ENCODE assay signal across 9 cellular contexts in genomic region chr11:96061730-96062524, GRCh38.
DNase-seq lines count a peak whose midpoint lies in the region; ATAC-seq lines count a peak whose summit lies in the region.
"Had no signal": no experiment of that assay in that cellular context is flagged by ENCODE, and none has a peak within 500 bp of the region (broad histone marks: within the 10 kb centered on the region; RNA-seq: fewer than 3 reads in every experiment).

No MANE protein-coding gene starts in this region.

- no peaks in the 10 kb centered on the region for H3K27me3 ChIP-seq in effector memory CD4-positive, alpha-beta T cell (replicated peaks; ENCODE audit: control insufficient read depth, insufficient read depth, low read length, poor library complexity, severe bottlenecking)
- H3K27me3 ChIP-seq: tibial artery had no signal

- ATAC-seq in GM21737 (IDR thresholded peaks at IDR 0.05; ENCODE audit: unreplicated experiment) (peak; percentile 79), GM19023 (IDR thresholded peaks at IDR 0.05; ENCODE audit: unreplicated experiment) (no peak)

- H3K27ac ChIP-seq in effector memory CD4-positive, alpha-beta T cell (ENCODE audit: insufficient read depth, low read length, poor library complexity, severe bottlenecking), result no peak overlapping the region
- H3K27ac ChIP-seq: tibial artery had no signal

- no peak overlapping the region for H3K4me3 ChIP-seq in effector memory CD4-positive, alpha-beta T cell (ENCODE audit: insufficient read depth, low read depth, low read length, poor library complexity, severe bottlenecking)
- H3K4me3 ChIP-seq: tibial artery had no signal

- H3K36me3 ChIP-seq in effector memory CD4-positive, alpha-beta T cell (ENCODE audit: control insufficient read depth, insufficient read depth, low read length), result no peaks in the 10 kb centered on the region
- H3K36me3 ChIP-seq: tibial artery had no signal

- DNase-seq in EL (peak; percentile 47), RPMI7951 (ENCODE audit: low read depth) (peak; percentile 26), glomerular visceral epithelial cell (ENCODE audit: extremely low spot score) (peak; percentile 59), NCI-H2107 (lab: John Stamatoyannopoulos, UW) (no peak), NCI-H510A treated with DMSO at 0.1 percent for 48 hours (lab: John Stamatoyannopoulos, UW) (no peak)
- DNase-seq in effector memory CD4-positive, alpha-beta T cell, result no peak
- DNase-seq: tibial artery had no signal

- H3K9me3 ChIP-seq in effector memory CD4-positive, alpha-beta T cell (ENCODE audit: control insufficient read depth, low read length), result no peaks in the 10 kb centered on the region
- H3K9me3 ChIP-seq: tibial artery had no signal

- H3K4me1 ChIP-seq in effector memory CD4-positive, alpha-beta T cell (ENCODE audit: control insufficient read depth, insufficient read depth, low read length, poor library complexity, severe bottlenecking), result no peaks in the 10 kb centered on the region

Comparison
In these comparisons a context has a peak if more than half of its experiments do, and no peak if none do; other contexts are left out.
1. DNase-seq: peak in EL (single experiment), RPMI7951 (single experiment) and glomerular visceral epithelial cell (single experiment); none in effector memory CD4-positive, alpha-beta T cell (0 of 3), NCI-H2107 (single experiment) and NCI-H510A treated with DMSO at 0.1 percent for 48 hours (single experiment).